Comparison of ENCODE assay signal across 8 cellular contexts in genomic region chr4:5710065-5710961, GRCh38. TPM values are rescaled to one million over a fixed set of nuclear protein-coding genes. Genes with fewer than 3 reads are reported as not detected.
DNase-seq lines count a peak whose midpoint lies in the region; ATAC-seq and TF ChIP-seq lines count a peak whose summit lies in the region.

No MANE protein-coding gene starts in this region.

- H3K9me2 ChIP-seq in PC-3 (replicated peaks; ENCODE audit: low read length): no peaks in the 10 kb centered on the region

- ATAC-seq in PC-3: peak; percentile 30
- ATAC-seq in HG03378 (IDR thresholded peaks at IDR 0.05; ENCODE audit: unreplicated experiment): no peak
- ATAC-seq in activated CD4-positive, CD25-positive, alpha-beta regulatory T cell treated with anti-CD3 and anti-CD28 coated beads, Interleukin-2, amount 50 U/mL, for 24 hours: no peak

- DNase-seq in GM10266 (ENCODE audit: extremely low spot score) (peak; percentile 31), PC-3 (peak; percentile 20), endothelial cell (ENCODE audit: low spot score) (peak; percentile 8), posterior vena cava (ENCODE audit: low spot score) (no peak), amygdala (lab: John Stamatoyannopoulos, UW) (no peak)

- CTCF ChIA-PET in PC-3 (lab: Charles Lee): no interaction called here

- H3K4me1 Mint-ChIP-seq in endothelial cell (ENCODE audit: unreplicated experiment): peaks cover 28% of the 10 kb centered on the region

- peaks cover 14% of the 10 kb centered on the region for H3K36me3 Mint-ChIP-seq in endothelial cell (ENCODE audit: low read depth, unreplicated experiment)

- BruUV-seq in PC-3 (replicated peaks; lab: Mats Ljungman, UMichigan): TSS peak; percentile 27

- no peak overlapping the region for H3K27ac Mint-ChIP-seq in endothelial cell (ENCODE audit: unreplicated experiment)

- H3K4me3 ChIP-seq in PC-3 (ENCODE audit: low read length) (peak overlapping the region; percentile 68), muscle layer of colon (ENCODE audit: low read depth in 1 of 2, low read length in 2 of 2) (peak overlapping the region; percentile 37 to 50)

- TF ChIP-seq CTCF in GM10266 (IDR thresholded peaks at IDR 0.05; ENCODE audit: control insufficient read depth, insufficient read depth, low read depth, missing control alignments) (no peak), PC-3 (conservative IDR thresholded peaks at IDR 0.05; ENCODE audit: low read depth, low read length) (peak; percentile 40; the same call in 1 of the 2 replicates), endothelial cell (IDR thresholded peaks at IDR 0.05; ENCODE audit: unreplicated experiment) (peak; percentile 34)

- H3K27ac ChIP-seq in PC-3 (ENCODE audit: low read length): peak overlapping the region; percentile 46
- peak overlapping the region; percentile 76 for H3K27ac ChIP-seq in muscle layer of colon (ENCODE audit: low read depth, low read length)

- POLR2A ChIA-PET in PC-3 (lab: Charles Lee; ENCODE audit: unreplicated experiment): interaction anchor here (0.6 to 0.7 kb wide), 2 partner anchors 72 to 344 kb away, joined by 4 to 5 read pairs; no protein-coding TSS in a partner anchor

- peaks cover 34% of the 10 kb centered on the region for H3K4me1 ChIP-seq in PC-3 (ENCODE audit: insufficient read depth, low read length)
- peaks cover 42% of the 10 kb centered on the region for H3K4me1 ChIP-seq in muscle layer of colon (ENCODE audit: insufficient read depth, low read length)

- H3K9me3 ChIP-seq in PC-3 (ENCODE audit: low read length) (no peaks in the 10 kb centered on the region), muscle layer of colon (ENCODE audit: low read length) (no peaks in the 10 kb centered on the region)

- peak overlapping the region; percentile 92 for H3K4me2 ChIP-seq in PC-3 (ENCODE audit: low read length)

- peaks cover 35% of the 10 kb centered on the region for H3K79me2 ChIP-seq in PC-3 (ENCODE audit: low read length)

- no peaks in the 10 kb centered on the region for H4K20me1 ChIP-seq in PC-3 (ENCODE audit: low read length)

- intact Hi-C loops in PC-3 (cut with micrococcal nuclease) (loop anchor here (2.0 kb wide), 1 partner anchor 76 kb away; no protein-coding TSS in a partner anchor), posterior vena cava (cut with DNase I) (loop anchor here in 1 of 2 donors (5.0 kb wide), 1 partner anchor 37 kb away; no protein-coding TSS in a partner anchor)

- no peaks in the 10 kb centered on the region for H3F3A ChIP-seq in PC-3 (ENCODE audit: low read length, unreplicated experiment)

- H3K27me3 Mint-ChIP-seq in endothelial cell (ENCODE audit: unreplicated experiment): peaks cover 19% of the 10 kb centered on the region

- H3K27me3 ChIP-seq in PC-3 (ENCODE audit: low read length) (no peaks in the 10 kb centered on the region), muscle layer of colon (ENCODE audit: control insufficient read depth in 1 of 2, insufficient read depth in 2 of 2, low read length in 2 of 2) (peaks cover 0 to 4% of the 10 kb centered on the region in 2 donors)

- H3K9ac ChIP-seq in PC-3 (ENCODE audit: low read length) (peak overlapping the region; percentile 71; the same call in 1 of the 2 replicates), muscle layer of colon (ENCODE audit: low read length) (peak overlapping the region; percentile 41)

- H3K36me3 ChIP-seq in PC-3 (ENCODE audit: low read depth, low read length) (peaks cover 11% of the 10 kb centered on the region), muscle layer of colon (ENCODE audit: insufficient read depth, low read length) (no peaks in the 10 kb centered on the region)

- H3K4me3 Mint-ChIP-seq in endothelial cell (ENCODE audit: unreplicated experiment): peak overlapping the region; percentile 90

- H3K9me3 Mint-ChIP-seq in endothelial cell (ENCODE audit: unreplicated experiment): peaks cover 4% of the 10 kb centered on the region

- H2AFZ ChIP-seq in PC-3 (ENCODE audit: low read length): peak overlapping the region; percentile 97

RNA-seq across cellular contexts. Expression of gene EVC, which starts 0.7 kb away (rescaled TPM):
- 22.7 and 29.9 TPM in 2 replicates for total RNA-seq in PC-3 (2014; rRNA removed)
- total RNA-seq in endothelial cell (ENCODE audit: unreplicated experiment): 14.9 TPM
- 10 to 100 TPM; 25.6 to 31.7 TPM for total RNA-seq in posterior vena cava

RNA-seq across cellular contexts. Expression of gene EVC2, which starts 2.0 kb away (rescaled TPM):
- 3.2 and 4.5 TPM in 2 replicates for total RNA-seq in PC-3 (2014; rRNA removed)
- total RNA-seq in endothelial cell (ENCODE audit: unreplicated experiment): 7.4 TPM
- total RNA-seq in posterior vena cava: 1 to 10 TPM; 7.0 to 7.1 TPM

Comparison
In these comparisons a context has a peak if more than half of its experiments do, and no peak if none do; other contexts are left out.
1. DNase-seq: peak in GM10266 (single experiment), PC-3 (single experiment) and endothelial cell (single experiment); none in posterior vena cava (single experiment) and amygdala (0 of 56).